ENCODE assay signal across 8 cellular contexts in genomic region chr3:71130516-71131384, GRCh38.
DNase-seq lines count a peak whose midpoint lies in the region; ATAC-seq and TF ChIP-seq lines count a peak whose summit lies in the region.

No MANE protein-coding gene starts in this region.

- no peaks in the 10 kb centered on the region for H3K36me3 Mint-ChIP-seq in activated naive CD4-positive, alpha-beta T cell treated with anti-CD3 and anti-CD28 coated beads for 36 hours (ENCODE audit: low read depth)

- intact Hi-C loops in activated naive CD4-positive, alpha-beta T cell treated with anti-CD3 and anti-CD28 coated beads for 36 hours (cut with micrococcal nuclease) = loop anchor here (1.0 to 2.0 kb wide), 5 partner anchors 20 to 452 kb away; partner anchors contain the start of gene FOXP1

- H3K27me3 ChIP-seq in osteoblast (ENCODE audit: insufficient read depth, low read length) (no peaks in the 10 kb centered on the region), tibial nerve (no peaks in the 10 kb centered on the region)

- peak; percentile 40 for DNase-seq in RPMI8226
- peak; percentile 82 for DNase-seq in activated naive CD4-positive, alpha-beta T cell treated with anti-CD3 and anti-CD28 coated beads for 36 hours
- DNase-seq in glomerular visceral epithelial cell (ENCODE audit: extremely low spot score) = peak; percentile 80
- DNase-seq in osteoblast (ENCODE audit: insufficient read length, low spot score, missing footprints) = peak; percentile 52
- DNase-seq in tibial nerve (ENCODE audit: low spot score in 2 of 2) = peak; percentile 45 to 57
- no peak for DNase-seq in NCI-H1694 (lab: John Stamatoyannopoulos, UW)

- ATAC-seq in GM18858 (IDR thresholded peaks at IDR 0.05; ENCODE audit: unreplicated experiment) = peak; percentile 58
- peak; percentile 89 for ATAC-seq in HG03139 (IDR thresholded peaks at IDR 0.05; ENCODE audit: unreplicated experiment)

- peaks cover 66% of the 10 kb centered on the region for H3K4me1 Mint-ChIP-seq in activated naive CD4-positive, alpha-beta T cell treated with anti-CD3 and anti-CD28 coated beads for 36 hours (ENCODE audit: low read depth)

- no peaks in the 10 kb centered on the region for H4K20me1 ChIP-seq in osteoblast (ENCODE audit: insufficient read depth, low read length)

- no peaks in the 10 kb centered on the region for H3K9me3 ChIP-seq in osteoblast (ENCODE audit: low read depth, low read length)
- H3K9me3 ChIP-seq in tibial nerve = no peaks in the 10 kb centered on the region

- H3K4me2 ChIP-seq in osteoblast (ENCODE audit: insufficient read depth, low read length) = peak overlapping the region; percentile 98

- H3K4me1 ChIP-seq in osteoblast (ENCODE audit: insufficient read depth, low read length) (peaks cover 30% of the 10 kb centered on the region), tibial nerve (peaks cover 0 to 81% (median 30%) of the 10 kb centered on the region in 4 donors)

- 33 to 37% methylated on average over 19 of the region's 19 CpGs for WGBS in tibial nerve, 2 donors

- H3K27ac Mint-ChIP-seq in activated naive CD4-positive, alpha-beta T cell treated with anti-CD3 and anti-CD28 coated beads for 36 hours = peak overlapping the region; percentile 96

- CTCF ChIA-PET in activated naive CD4-positive, alpha-beta T cell treated with anti-CD3 and anti-CD28 coated beads for 36 hours (lab: Charles Lee) = interaction anchor here (0.6 to 1.7 kb wide), 11 partner anchors 9 to 316 kb away, joined by 3 to 7 read pairs (median 4); no protein-coding TSS in a partner anchor

- peak overlapping the region; percentile 99 for H3K27ac ChIP-seq in osteoblast (ENCODE audit: low read depth, low read length)
- peak overlapping the region; percentile 65 to 88 (median 88) for H3K27ac ChIP-seq in tibial nerve

- H3K9me3 Mint-ChIP-seq in activated naive CD4-positive, alpha-beta T cell treated with anti-CD3 and anti-CD28 coated beads for 36 hours = no peaks in the 10 kb centered on the region

- H3K27me3 Mint-ChIP-seq in activated naive CD4-positive, alpha-beta T cell treated with anti-CD3 and anti-CD28 coated beads for 36 hours (ENCODE audit: low read depth) = no peaks in the 10 kb centered on the region

- no peaks in the 10 kb centered on the region for H3K36me3 ChIP-seq in osteoblast (ENCODE audit: insufficient read depth, low read length)
- H3K36me3 ChIP-seq in tibial nerve = no peaks in the 10 kb centered on the region

- H3K4me3 Mint-ChIP-seq in activated naive CD4-positive, alpha-beta T cell treated with anti-CD3 and anti-CD28 coated beads for 36 hours = peak overlapping the region; percentile 88

- TF ChIP-seq POLR2A in tibial nerve (IDR thresholded peaks at IDR 0.05) = peak; percentile 17 to 31

- no peak overlapping the region for H2AFZ ChIP-seq in osteoblast (ENCODE audit: low read length)

- peaks cover 58% of the 10 kb centered on the region for H3K79me2 ChIP-seq in osteoblast (ENCODE audit: insufficient read depth, low read length)

- TF ChIP-seq EP300 in tibial nerve (IDR thresholded peaks at IDR 0.05) = peak in 1 of 2 donors; percentile 70

- H3K4me3 ChIP-seq in osteoblast (ENCODE audit: insufficient read depth, low read length) (peak overlapping the region; percentile 78), tibial nerve (peak overlapping the region; percentile 30 to 60 (median 44))

- no peak for TF ChIP-seq CTCF in osteoblast (IDR thresholded peaks at IDR 0.05; ENCODE audit: extremely low read depth, low read depth, low read length)
- TF ChIP-seq CTCF in tibial nerve (IDR thresholded peaks at IDR 0.05) = no peak
